Comparison of ENCODE assay signal across 27 cellular contexts in genomic region chrX:34467437-34467836, GRCh38.
DNase-seq lines count a peak whose midpoint lies in the region; ATAC-seq, FAIRE-seq and TF ChIP-seq lines count a peak whose summit lies in the region.
"Had no signal": no experiment of that assay in that cellular context is flagged by ENCODE, and none has a peak within 500 bp of the region (broad histone marks: within the 10 kb centered on the region; RNA-seq: fewer than 3 reads in every experiment).

No MANE protein-coding gene starts in this region.

- H3K4me3 ChIP-seq in RWPE2 (ENCODE audit: severe bottlenecking), result no peak overlapping the region
- no peak overlapping the region for H3K4me3 ChIP-seq in small intestine (ENCODE audit: low read depth in 1 of 2, low read length in 2 of 2)
- H3K4me3 ChIP-seq: body of pancreas, GM23338, thoracic aorta had no signal

- TF ChIP-seq CTCF in RWPE2 (IDR thresholded peaks at IDR 0.05; ENCODE audit: poor library complexity, severe bottlenecking), result no peak

- no peaks in the 10 kb centered on the region for H3K36me3 ChIP-seq in RWPE2 (ENCODE audit: low read depth)
- no peaks in the 10 kb centered on the region for H3K36me3 ChIP-seq in small intestine (ENCODE audit: control insufficient read depth in 2 of 2, insufficient read depth in 2 of 2, low read length in 2 of 2)
- H3K36me3 ChIP-seq: thoracic aorta, WERI-Rb-1 had no signal

- H3K27me3 ChIP-seq in RWPE2 (ENCODE audit: insufficient read depth, poor library complexity, severe bottlenecking) (no peaks in the 10 kb centered on the region), small intestine (ENCODE audit: control insufficient read depth in 2 of 2, insufficient read depth in 2 of 2, low read length in 2 of 2) (no peaks in the 10 kb centered on the region)
- H3K27me3 ChIP-seq: body of pancreas had no signal

- peak; percentile 47 for FAIRE-seq in small intestine (lab: Jason Lieb, UNC)
- FAIRE-seq: D721Med had no signal

- DNase-seq in NOMO-1 treated with DMSO at 0.1 percent for 48 hours (lab: John Stamatoyannopoulos, UW; ENCODE audit: unreplicated experiment) (peak; percentile 25), NOMO-1 treated with dmso at 0.1 percent for 144 hours (lab: John Stamatoyannopoulos, UW; ENCODE audit: unreplicated experiment) (no peak), RWPE2 (ENCODE audit: low spot score) (no peak), dermis blood vessel endothelial cell (peak; percentile 17), small intestine (no peak), SHP77 (lab: John Stamatoyannopoulos, UW) (no peak)
- no peak for DNase-seq in stimulated activated CD4-positive, alpha-beta T cell treated with anti-CD3 and anti-CD28 coated beads, Interleukin-4, amount 100 ng/mL, for 24 hours
- DNase-seq: activated CD4-positive, alpha-beta T cell treated with anti-CD3 and anti-CD28 coated beads, Interleukin-2, amount 10 ng/mL, durations not matched to agents 24 days and 14 days; activated gamma-delta T cell treated with Interleukin-2 at 50 U/mL for 16 hours; activated naive CD8-positive, alpha-beta T cell treated with anti-CD3 and anti-CD28 coated beads, Interleukin-2, amount 50 U/mL, for 24 hours; activated T-cell treated with anti-CD3 and anti-CD28 coated beads, Interleukin-2, amount 50 U/mL, for 24 hours; body of pancreas; CD4-positive, alpha-beta T cell; effector memory CD8-positive, alpha-beta T cell; mesenchymal stem cell; MM.1S; NCI-H446; PC-3; SHP77 treated with DMSO at 0.1 percent for 48 hours; SW 1271; T-helper 9 cell; WERI-Rb-1 had no signal

- H3K27ac ChIP-seq in RWPE2 (ENCODE audit: poor library complexity, severe bottlenecking), result peak overlapping the region; percentile 11
- H3K27ac ChIP-seq in small intestine (ENCODE audit: low read depth in 1 of 2, low read length in 1 of 2), result no peak overlapping the region
- H3K27ac ChIP-seq: body of pancreas, thoracic aorta, WERI-Rb-1 had no signal

- peaks cover 5% of the 10 kb centered on the region for H3K4me1 ChIP-seq in RWPE2 (ENCODE audit: insufficient read depth, poor library complexity, severe bottlenecking)
- no peaks in the 10 kb centered on the region for H3K4me1 ChIP-seq in small intestine (ENCODE audit: control insufficient read depth in 2 of 2, insufficient read depth in 1 of 2, low read depth in 1 of 2, low read length in 1 of 2)
- H3K4me1 ChIP-seq: body of pancreas had no signal

- H3K9me3 ChIP-seq in RWPE2 (ENCODE audit: severe bottlenecking), result no peaks in the 10 kb centered on the region
- no peaks in the 10 kb centered on the region for H3K9me3 ChIP-seq in small intestine (ENCODE audit: control insufficient read depth, low read depth)
- H3K9me3 ChIP-seq: body of pancreas, thoracic aorta had no signal

- whole genome bisulfite sequencing in small intestine, 3 donors, result 48 to 63% (median 53%) methylated on average over 3 of the region's 3 CpGs

- ATAC-seq in RWPE2 (ENCODE audit: low read depth) (peak; percentile 75), HG03095 (IDR thresholded peaks at IDR 0.05; ENCODE audit: unreplicated experiment) (no peak)
- ATAC-seq: activated naive CD8-positive, alpha-beta T cell treated with anti-CD3 and anti-CD28 coated beads, Interleukin-2, amount 50 U/mL, for 24 hours; body of pancreas; effector memory CD8-positive, alpha-beta T cell; GM23338; PC-3; sciatic nerve had no signal

Comparison
In these comparisons a context has a peak if more than half of its experiments do, and no peak if none do; other contexts are left out.
1. DNase-seq: peak in NOMO-1 treated with DMSO at 0.1 percent for 48 hours (single experiment) and dermis blood vessel endothelial cell (single experiment); none in NOMO-1 treated with dmso at 0.1 percent for 144 hours (single experiment), RWPE2 (single experiment), small intestine (single experiment), stimulated activated CD4-positive, alpha-beta T cell treated with anti-CD3 and anti-CD28 coated beads, Interleukin-4, amount 100 ng/mL, for 24 hours (single experiment) and SHP77 (0 of 2).